Comparison of ENCODE assay signal across 1 cellular context in the genomic region with DNA sequence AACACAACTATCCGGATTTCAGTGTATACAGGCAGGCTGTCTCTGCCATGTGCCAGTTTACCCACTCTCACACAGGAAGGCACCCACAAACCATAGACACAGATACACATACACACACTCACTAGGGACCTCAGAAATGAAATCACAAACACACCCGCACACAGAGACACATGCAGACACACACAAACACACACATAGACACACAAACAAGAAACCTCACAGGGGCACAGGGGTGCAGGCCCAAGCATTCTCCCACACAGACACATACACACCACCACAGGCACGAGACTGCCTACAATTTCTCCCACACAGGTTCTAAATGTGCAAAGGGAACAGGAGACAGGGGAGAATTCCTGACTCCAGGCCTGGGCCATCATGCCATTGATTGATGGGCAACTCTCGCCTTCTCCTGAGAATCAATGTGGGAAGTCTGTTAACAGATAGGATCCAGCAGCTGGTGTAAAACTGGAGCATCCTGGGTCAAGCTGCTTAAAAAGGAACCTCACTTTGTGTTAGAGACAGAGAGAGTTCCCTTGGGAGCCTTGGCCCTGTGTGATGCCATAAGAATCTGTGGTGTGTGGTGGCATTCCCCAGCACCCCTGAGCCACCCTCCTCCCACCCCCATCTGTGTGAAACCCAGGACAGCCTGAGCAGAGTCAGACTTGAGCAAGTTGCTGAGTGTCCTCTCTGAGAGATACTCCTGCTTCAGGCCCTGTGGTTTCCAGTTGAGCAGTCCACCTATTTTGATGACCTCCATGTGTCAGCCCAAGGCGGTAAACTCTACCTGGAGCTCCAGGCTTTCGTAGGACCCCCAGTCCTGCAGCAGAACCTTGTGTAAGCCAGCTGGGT.
A peak's percentile ranks its signal among the peaks of the same experiment; 100 is the strongest.
TF ChIP-seq lines count a peak whose summit lies in the region.

No MANE protein-coding gene starts in this region.

TF ChIP-seq in HEK293, 187 proteins besides CTCF, POLR2A, EP300 and RAD21 (continued from another document):
- TF ChIP-seq, protein P1, sequence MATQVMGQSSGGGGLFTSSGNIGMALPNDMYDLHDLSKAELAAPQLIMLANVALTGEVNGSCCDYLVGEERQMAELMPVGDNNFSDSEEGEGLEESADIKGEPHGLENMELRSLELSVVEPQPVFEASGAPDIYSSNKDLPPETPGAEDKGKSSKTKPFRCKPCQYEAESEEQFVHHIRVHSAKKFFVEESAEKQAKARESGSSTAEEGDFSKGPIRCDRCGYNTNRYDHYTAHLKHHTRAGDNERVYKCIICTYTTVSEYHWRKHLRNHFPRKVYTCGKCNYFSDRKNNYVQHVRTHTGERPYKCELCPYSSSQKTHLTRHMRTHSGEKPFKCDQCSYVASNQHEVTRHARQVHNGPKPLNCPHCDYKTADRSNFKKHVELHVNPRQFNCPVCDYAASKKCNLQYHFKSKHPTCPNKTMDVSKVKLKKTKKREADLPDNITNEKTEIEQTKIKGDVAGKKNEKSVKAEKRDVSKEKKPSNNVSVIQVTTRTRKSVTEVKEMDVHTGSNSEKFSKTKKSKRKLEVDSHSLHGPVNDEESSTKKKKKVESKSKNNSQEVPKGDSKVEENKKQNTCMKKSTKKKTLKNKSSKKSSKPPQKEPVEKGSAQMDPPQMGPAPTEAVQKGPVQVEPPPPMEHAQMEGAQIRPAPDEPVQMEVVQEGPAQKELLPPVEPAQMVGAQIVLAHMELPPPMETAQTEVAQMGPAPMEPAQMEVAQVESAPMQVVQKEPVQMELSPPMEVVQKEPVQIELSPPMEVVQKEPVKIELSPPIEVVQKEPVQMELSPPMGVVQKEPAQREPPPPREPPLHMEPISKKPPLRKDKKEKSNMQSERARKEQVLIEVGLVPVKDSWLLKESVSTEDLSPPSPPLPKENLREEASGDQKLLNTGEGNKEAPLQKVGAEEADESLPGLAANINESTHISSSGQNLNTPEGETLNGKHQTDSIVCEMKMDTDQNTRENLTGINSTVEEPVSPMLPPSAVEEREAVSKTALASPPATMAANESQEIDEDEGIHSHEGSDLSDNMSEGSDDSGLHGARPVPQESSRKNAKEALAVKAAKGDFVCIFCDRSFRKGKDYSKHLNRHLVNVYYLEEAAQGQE (tag by site-specific recombination; IDR thresholded peaks at IDR 0.05): no peak
- no peak for TF ChIP-seq ZNF221 (tag by site-specific recombination; IDR thresholded peaks at IDR 0.05; ENCODE audit: borderline replicate concordance)
- 0 out of 2 replicates have a peak, but pooled peaks have one; percentile 27 for TF ChIP-seq EGR2 (tag by site-specific recombination; IDR thresholded peaks at IDR 0.05; ENCODE audit: low read depth)
- TF ChIP-seq, protein P2, sequence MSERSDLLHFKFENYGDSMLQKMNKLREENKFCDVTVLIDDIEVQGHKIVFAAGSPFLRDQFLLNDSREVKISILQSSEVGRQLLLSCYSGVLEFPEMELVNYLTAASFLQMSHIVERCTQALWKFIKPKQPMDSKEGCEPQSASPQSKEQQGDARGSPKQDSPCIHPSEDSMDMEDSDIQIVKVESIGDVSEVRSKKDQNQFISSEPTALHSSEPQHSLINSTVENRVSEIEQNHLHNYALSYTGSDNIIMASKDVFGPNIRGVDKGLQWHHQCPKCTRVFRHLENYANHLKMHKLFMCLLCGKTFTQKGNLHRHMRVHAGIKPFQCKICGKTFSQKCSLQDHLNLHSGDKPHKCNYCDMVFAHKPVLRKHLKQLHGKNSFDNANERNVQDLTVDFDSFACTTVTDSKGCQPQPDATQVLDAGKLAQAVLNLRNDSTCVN (tag by site-specific recombination; optimal IDR thresholded peaks at IDR 0.05): no peak
